18 cellular contexts compared by ENCODE assay signal in genomic region chr13:101398191-101398590, GRCh38. TPM values are rescaled to one million over a fixed set of nuclear protein-coding genes. Genes with fewer than 3 reads are reported as not detected.
DNase-seq lines count a peak whose midpoint lies in the region; ATAC-seq and TF ChIP-seq lines count a peak whose summit lies in the region.
"Had no signal": no experiment of that assay in that cellular context is flagged by ENCODE, and none has a peak within 500 bp of the region (broad histone marks: within the 10 kb centered on the region; RNA-seq: fewer than 3 reads in every experiment).

No MANE protein-coding gene starts in this region.

- POLR2A ChIA-PET in IMR-90 (lab: Charles Lee; ENCODE audit: unreplicated experiment): no interaction called here

- no peaks in the 10 kb centered on the region for H3K36me3 ChIP-seq in IMR-90 (ENCODE audit: control insufficient read depth, insufficient read depth, low read length)
- H3K36me3 ChIP-seq: prostate gland had no signal

- in situ Hi-C loops in IMR-90 (cut with MboI; ENCODE audit: low sequenced_read_pairs): no loop called here
- in situ Hi-C loops in astrocyte of the spinal cord (cut with HindIII; ENCODE audit: low sequenced_read_pairs): no loop called here

- peak overlapping the region; percentile 83; the same call in 1 of the 2 replicates for H3K23ac ChIP-seq in IMR-90 (ENCODE audit: low read depth, low read length)

- H2BK5ac ChIP-seq in IMR-90 (ENCODE audit: low read depth, low read length, poor library complexity, severe bottlenecking): peak overlapping the region; percentile 85

- no peaks in the 10 kb centered on the region; a peak in 1 of 4 replicates for H3K79me1 ChIP-seq in IMR-90 (ENCODE audit: low read depth in 1 of 2, low read length in 2 of 2)

- no peak for TF ChIP-seq RAD21 in IMR-90 (IDR thresholded peaks at IDR 0.05; ENCODE audit: low read length)

- intact Hi-C loops in IMR-90 (cut with micrococcal nuclease): loop anchor here (5.0 kb wide), 1 partner anchor 91 kb away; no protein-coding TSS in a partner anchor

- DNase-seq in IMR-90 (peak; percentile 81), astrocyte of the spinal cord (ENCODE audit: low read depth, low spot score) (peak; percentile 50), glomerular visceral epithelial cell (ENCODE audit: extremely low spot score) (peak; percentile 22), C1 segment of cervical spinal cord (lab: John Stamatoyannopoulos, UW) (no peak)
- DNase-seq: activated naive CD8-positive, alpha-beta T cell treated with anti-CD3 and anti-CD28 coated beads, Interleukin-2, amount 50 U/mL, for 24 hours; cerebellar nuclear complex; NCI-H1436 treated with DMSO at 0.1 percent for 48 hours; Right ventricle myocardium superior; T-helper 2 cell had no signal

- H3K9me3 ChIP-seq in IMR-90 (ENCODE audit: control insufficient read depth, insufficient read depth, low read length): no peaks in the 10 kb centered on the region
- H3K9me3 ChIP-seq: prostate gland had no signal

- no peaks in the 10 kb centered on the region for H3K27me3 ChIP-seq in IMR-90 (ENCODE audit: control insufficient read depth, insufficient read depth, low read length)

- H2AK5ac ChIP-seq in IMR-90 (ENCODE audit: low read depth, low read length): peak overlapping the region; percentile 38; the same call in 1 of the 2 replicates

- H2BK15ac ChIP-seq in IMR-90 (ENCODE audit: low read depth, low read length): peak overlapping the region; percentile 39; the same call in 2 of the 3 replicates

- peak overlapping the region; percentile 5; the same call in 1 of the 2 replicates for H3K56ac ChIP-seq in IMR-90 (ENCODE audit: extremely low read depth, insufficient read depth, low read length)

- peak overlapping the region; percentile 82 for H2BK120ac ChIP-seq in IMR-90 (ENCODE audit: low read depth, low read length)

- H4K91ac ChIP-seq in IMR-90 (ENCODE audit: insufficient read depth, low read depth, low read length): peak overlapping the region; percentile 65

- CTCF ChIA-PET in IMR-90 (lab: Yijun Ruan, JAX): no interaction called here

- dilution Hi-C loops in IMR-90 (cut with HindIII; ENCODE audit: low sequenced_read_pairs, unreplicated experiment): no loop called here

- peak overlapping the region; percentile 52 for H2AFZ ChIP-seq in IMR-90 (replicated peaks; ENCODE audit: low read length, poor library complexity)

- 0% methylated on average over 1 of the region's 2 CpGs; no CpG with 5 or more reads in 1 of the 2 experiments for WGBS in IMR-90 (ENCODE audit: extremely low coverage in 2 of 2, insufficient read length in 1 of 2), 2 experiments

- H4K5ac ChIP-seq in IMR-90 (ENCODE audit: low read depth, low read length): peak overlapping the region; percentile 37; the same call in 1 of the 2 replicates

- H2AK9ac ChIP-seq in IMR-90 (replicated peaks; ENCODE audit: low read depth, low read length, poor library complexity): peak overlapping the region; percentile 2

- ATAC-seq in IMR-90 (ENCODE audit: low read depth) (peak; percentile 78), HG03108 (IDR thresholded peaks at IDR 0.05; ENCODE audit: unreplicated experiment) (no peak), GM19023 (IDR thresholded peaks at IDR 0.05; ENCODE audit: unreplicated experiment) (no peak), HG02938 (IDR thresholded peaks at IDR 0.05; ENCODE audit: unreplicated experiment) (no peak)
- ATAC-seq: activated naive CD8-positive, alpha-beta T cell treated with anti-CD3 and anti-CD28 coated beads, Interleukin-2, amount 50 U/mL, for 24 hours; HCT116; natural killer cell treated with Interleukin-12 subunit alpha and Interleukin-12 subunit beta and Interleukin-15 and Interleukin-18, amount 100 ng/mL, for 72 hours; stimulated activated memory B cell treated with anti-CD40 and anti-IgM and Interleukin-4, amounts not matched to agents 10 μg/mL and 1 μg/mL and 100 μg/mL, for 72 hours had no signal

- H3K18ac ChIP-seq in IMR-90 (ENCODE audit: low read depth, low read length): peak overlapping the region; percentile 51; the same call in 1 of the 2 replicates

- H4K8ac ChIP-seq in IMR-90 (ENCODE audit: low read depth in 2 of 2, low read length in 2 of 2): peak overlapping the region; percentile 6 to 74; a peak in 3 of 4 replicates

- no peak for TF ChIP-seq POLR2A in IMR-90 (IDR thresholded peaks at IDR 0.05; ENCODE audit: low read depth, low read length)

- H3K4me2 ChIP-seq in IMR-90 (ENCODE audit: low read depth, low read length): peak overlapping the region; percentile 36

- peaks cover 18% of the 10 kb centered on the region for H3K9me1 ChIP-seq in IMR-90 (ENCODE audit: insufficient read depth, low read length)

- no peak overlapping the region for H3K4me3 ChIP-seq in IMR-90 (ENCODE audit: insufficient read depth, low read depth, low read length)
- no peak overlapping the region for H3K4me3 ChIP-seq in astrocyte of the spinal cord (ENCODE audit: low read depth, low read length)
- H3K4me3 ChIP-seq: prostate gland had no signal

- no peak overlapping the region; the same call in 1 of the 2 replicates for H3K27ac ChIP-seq in IMR-90 (ENCODE audit: insufficient read depth, low read length)
- peak overlapping the region; percentile 1 for H3K27ac ChIP-seq in temporal lobe (ENCODE audit: low read depth, low read length)
- H3K27ac ChIP-seq: prostate gland had no signal

- no peaks in the 10 kb centered on the region for H4K20me1 ChIP-seq in IMR-90 (ENCODE audit: insufficient read depth, low read length)

- no TSS peak for BruUV-seq in IMR-90 (replicated peaks; lab: Mats Ljungman, UMichigan)

- no peak overlapping the region for H3K9ac ChIP-seq in IMR-90 (ENCODE audit: low read depth, low read length)

- peak overlapping the region; percentile 8; the same call in 1 of the 2 replicates for H3K14ac ChIP-seq in IMR-90 (replicated peaks; ENCODE audit: low read depth, low read length)

- peak overlapping the region; percentile 78 for H3K4ac ChIP-seq in IMR-90 (ENCODE audit: low read depth, low read length)

- TF ChIP-seq CTCF in IMR-90 (conservative IDR thresholded peaks at IDR 0.05; ENCODE audit: low read depth, low read length) (no peak), astrocyte of the spinal cord (IDR thresholded peaks at IDR 0.05; ENCODE audit: low read depth, low read length) (no peak)

- H2BK20ac ChIP-seq in IMR-90 (ENCODE audit: low read depth, low read length): peak overlapping the region; percentile 67

- peaks cover 12% of the 10 kb centered on the region for H3K4me1 ChIP-seq in IMR-90 (ENCODE audit: control insufficient read depth, insufficient read depth, low read length)
- H3K4me1 ChIP-seq: prostate gland had no signal

TF ChIP-seq in IMR-90, 13 proteins besides CTCF, POLR2A, EP300 and RAD21:
- TF ChIP-seq FOS (IDR thresholded peaks at IDR 0.05; ENCODE audit: low read depth, low read length): no peak
- peak; percentile 32; the same call in 1 of the 2 replicates for TF ChIP-seq MAFK (IDR thresholded peaks at IDR 0.05; ENCODE audit: low read depth, low read length)

RNA-seq across cellular contexts. Expression of gene NALCN, which starts 18.1 kb away (rescaled TPM):
- 4.8 and 5.6 TPM in 2 replicates for total RNA-seq in IMR-90 (2012; rRNA removed)
- polyA plus RNA-seq in IMR-90 (2012; rRNA removed): 2.0 and 2.9 TPM in 2 replicates
- 0.99 and 1.1 TPM in 2 replicates for polyA plus RNA-seq in IMR-90 (2012; cell fraction: cytosol; rRNA removed)
- 1.0 and 2.3 TPM in 2 replicates for polyA plus RNA-seq in IMR-90 (2012; cell fraction: nucleus; rRNA removed; ENCODE audit: low replicate concordance)
- total RNA-seq in temporal lobe: 27.8 TPM
- total RNA-seq: activated CD8-positive, alpha-beta memory T cell treated with anti-CD3 and anti-CD28 coated beads for 36 hours; natural killer cell treated with Interleukin-12 subunit alpha and Interleukin-12 subunit beta and Interleukin-15 and Interleukin-18, amount 100 ng/mL, for 72 hours had no signal

RNA-seq across cellular contexts. Expression of gene ITGBL1, which starts 54.3 kb away (rescaled TPM):
- total RNA-seq in IMR-90 (2012; rRNA removed): 22.2 and 46.7 TPM in 2 replicates
- 20.7 and 24.2 TPM in 2 replicates for polyA plus RNA-seq in IMR-90 (2012; rRNA removed)
- polyA plus RNA-seq in IMR-90 (2012; cell fraction: cytosol; rRNA removed): 10.7 and 13.4 TPM in 2 replicates
- 4.5 and 9.2 TPM in 2 replicates for polyA plus RNA-seq in IMR-90 (2012; cell fraction: nucleus; rRNA removed; ENCODE audit: low replicate concordance)
- total RNA-seq in temporal lobe: 2.2 TPM
- total RNA-seq: activated CD8-positive, alpha-beta memory T cell treated with anti-CD3 and anti-CD28 coated beads for 36 hours; natural killer cell treated with Interleukin-12 subunit alpha and Interleukin-12 subunit beta and Interleukin-15 and Interleukin-18, amount 100 ng/mL, for 72 hours had no signal

Comparison
In these comparisons a context has a peak if more than half of its experiments do, and no peak if none do; other contexts are left out.
1. DNase-seq: peak in IMR-90 (single experiment), astrocyte of the spinal cord (single experiment) and glomerular visceral epithelial cell (single experiment); none in C1 segment of cervical spinal cord (0 of 14).